ENCODE assay signal across 1 cellular context in the genomic region with DNA sequence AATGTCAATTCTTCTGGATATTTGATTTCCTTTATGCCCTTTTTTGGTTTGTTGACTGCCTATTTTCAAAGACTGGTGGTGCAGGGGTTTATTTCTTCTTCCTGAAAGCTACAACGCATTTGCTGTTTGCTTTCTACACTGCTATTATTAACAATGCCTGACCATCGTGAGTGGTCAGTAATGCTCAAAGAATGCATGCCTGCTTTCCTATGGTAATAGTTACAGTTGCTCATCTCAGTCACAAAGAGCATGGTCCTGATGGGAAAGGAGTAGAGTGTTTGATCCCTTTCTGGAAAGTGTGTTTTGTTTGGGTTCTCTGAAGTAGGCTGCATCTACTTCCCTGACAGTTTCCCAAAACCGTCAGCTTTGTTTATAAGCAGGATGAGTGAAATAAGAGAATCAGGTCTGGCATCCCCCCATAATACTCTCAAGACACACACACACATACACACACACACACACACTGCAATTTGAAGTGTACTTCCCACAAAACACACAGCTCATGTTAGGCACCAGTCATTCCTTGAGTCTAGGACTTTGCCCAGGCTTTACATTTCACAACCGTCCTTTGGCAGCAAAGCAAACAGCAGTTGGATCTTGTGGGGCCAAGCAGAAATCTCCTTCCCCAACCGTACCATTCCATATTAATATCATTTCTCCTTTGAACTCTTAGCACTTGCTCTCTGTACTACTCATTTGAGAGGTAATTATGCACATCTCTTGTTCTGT.
TF ChIP-seq lines count a peak whose summit lies in the region.

No MANE protein-coding gene starts in this region.

TF ChIP-seq in SK-N-SH treated with all-trans-retinoic acid at 6 μM for 48 hours, 23 proteins besides CTCF, POLR2A, EP300 and RAD21 (continued from another document):
- TF ChIP-seq, protein P1, sequence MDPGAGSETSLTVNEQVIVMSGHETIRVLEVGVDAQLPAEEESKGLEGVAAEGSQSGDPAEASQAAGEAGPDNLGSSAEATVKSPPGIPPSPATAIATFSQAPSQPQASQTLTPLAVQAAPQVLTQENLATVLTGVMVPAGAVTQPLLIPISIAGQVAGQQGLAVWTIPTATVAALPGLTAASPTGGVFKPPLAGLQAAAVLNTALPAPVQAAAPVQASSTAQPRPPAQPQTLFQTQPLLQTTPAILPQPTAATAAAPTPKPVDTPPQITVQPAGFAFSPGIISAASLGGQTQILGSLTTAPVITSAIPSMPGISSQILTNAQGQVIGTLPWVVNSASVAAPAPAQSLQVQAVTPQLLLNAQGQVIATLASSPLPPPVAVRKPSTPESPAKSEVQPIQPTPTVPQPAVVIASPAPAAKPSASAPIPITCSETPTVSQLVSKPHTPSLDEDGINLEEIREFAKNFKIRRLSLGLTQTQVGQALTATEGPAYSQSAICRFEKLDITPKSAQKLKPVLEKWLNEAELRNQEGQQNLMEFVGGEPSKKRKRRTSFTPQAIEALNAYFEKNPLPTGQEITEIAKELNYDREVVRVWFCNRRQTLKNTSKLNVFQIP (CRISPR knock-in tag; IDR thresholded peaks at IDR 0.05; ENCODE audit: borderline replicate concordance, low read depth): no peak
- TF ChIP-seq SNAI2 (CRISPR knock-in tag; IDR thresholded peaks at IDR 0.05): no peak
TF ChIP-seq in SK-N-SH treated with all-trans-retinoic acid at 6 μM for 48 hours: peak in this region for 0.
